ENCODE assay signal across 1 cellular context in the genomic region with DNA sequence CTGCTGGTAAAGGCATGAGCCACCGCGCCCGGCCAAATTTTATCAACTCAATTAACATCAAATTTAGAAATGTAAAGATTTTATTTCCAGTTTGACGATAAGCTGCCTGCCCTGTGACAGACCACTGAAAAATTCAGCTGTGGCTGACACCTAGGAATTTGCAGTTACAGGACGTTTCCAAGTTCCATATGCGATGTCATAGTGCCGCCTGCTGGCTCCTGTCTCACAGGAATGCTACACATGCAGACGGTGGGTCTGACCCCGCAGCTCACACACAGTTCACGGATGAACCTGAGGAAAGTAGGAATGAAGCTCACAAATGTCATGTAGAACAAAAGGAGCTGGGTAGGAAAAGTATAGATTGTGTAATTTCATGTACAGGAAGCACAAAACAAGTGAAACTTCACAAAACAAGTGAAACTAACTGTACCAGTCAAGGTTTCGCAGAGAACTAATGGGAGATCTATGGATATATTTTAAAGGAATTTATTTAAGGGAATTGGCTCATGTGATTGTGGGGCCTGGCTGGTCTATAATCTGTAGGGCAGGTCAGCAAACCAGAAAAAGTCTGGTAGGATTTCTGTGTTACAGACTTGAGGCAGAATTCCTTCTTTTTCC.
TF ChIP-seq lines count a peak whose summit lies in the region.

No MANE protein-coding gene starts in this region.

TF ChIP-seq in GM12878, 131 proteins besides CTCF, POLR2A, EP300 and RAD21 (continues in another document):
- TF ChIP-seq, protein P1, sequence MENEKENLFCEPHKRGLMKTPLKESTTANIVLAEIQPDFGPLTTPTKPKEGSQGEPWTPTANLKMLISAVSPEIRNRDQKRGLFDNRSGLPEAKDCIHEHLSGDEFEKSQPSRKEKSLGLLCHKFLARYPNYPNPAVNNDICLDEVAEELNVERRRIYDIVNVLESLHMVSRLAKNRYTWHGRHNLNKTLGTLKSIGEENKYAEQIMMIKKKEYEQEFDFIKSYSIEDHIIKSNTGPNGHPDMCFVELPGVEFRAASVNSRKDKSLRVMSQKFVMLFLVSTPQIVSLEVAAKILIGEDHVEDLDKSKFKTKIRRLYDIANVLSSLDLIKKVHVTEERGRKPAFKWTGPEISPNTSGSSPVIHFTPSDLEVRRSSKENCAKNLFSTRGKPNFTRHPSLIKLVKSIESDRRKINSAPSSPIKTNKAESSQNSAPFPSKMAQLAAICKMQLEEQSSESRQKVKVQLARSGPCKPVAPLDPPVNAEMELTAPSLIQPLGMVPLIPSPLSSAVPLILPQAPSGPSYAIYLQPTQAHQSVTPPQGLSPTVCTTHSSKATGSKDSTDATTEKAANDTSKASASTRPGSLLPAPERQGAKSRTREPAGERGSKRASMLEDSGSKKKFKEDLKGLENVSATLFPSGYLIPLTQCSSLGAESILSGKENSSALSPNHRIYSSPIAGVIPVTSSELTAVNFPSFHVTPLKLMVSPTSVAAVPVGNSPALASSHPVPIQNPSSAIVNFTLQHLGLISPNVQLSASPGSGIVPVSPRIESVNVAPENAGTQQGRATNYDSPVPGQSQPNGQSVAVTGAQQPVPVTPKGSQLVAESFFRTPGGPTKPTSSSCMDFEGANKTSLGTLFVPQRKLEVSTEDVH (IDR thresholded peaks at IDR 0.05; ENCODE audit: low read depth, partially characterized antibody): no peak
- no peak for TF ChIP-seq FOS (IDR thresholded peaks at IDR 0.05; ENCODE audit: borderline replicate concordance, extremely low read depth, insufficient read length)
- TF ChIP-seq YY1 (IDR thresholded peaks at IDR 0.05; ENCODE audit: low read depth, low read length): peak; percentile 72
- peak; percentile 64; the same call in 1 of the 3 replicates for TF ChIP-seq POU2F2 (IDR thresholded peaks at IDR 0.05; ENCODE audit: borderline replicate concordance, low read depth, low read length)
- TF ChIP-seq SIN3A (IDR thresholded peaks at IDR 0.05; ENCODE audit: low read depth, low read length): no peak
- no peak for TF ChIP-seq TCF12 (IDR thresholded peaks at IDR 0.05; ENCODE audit: low read depth, low read length)
- TF ChIP-seq, protein P2, sequence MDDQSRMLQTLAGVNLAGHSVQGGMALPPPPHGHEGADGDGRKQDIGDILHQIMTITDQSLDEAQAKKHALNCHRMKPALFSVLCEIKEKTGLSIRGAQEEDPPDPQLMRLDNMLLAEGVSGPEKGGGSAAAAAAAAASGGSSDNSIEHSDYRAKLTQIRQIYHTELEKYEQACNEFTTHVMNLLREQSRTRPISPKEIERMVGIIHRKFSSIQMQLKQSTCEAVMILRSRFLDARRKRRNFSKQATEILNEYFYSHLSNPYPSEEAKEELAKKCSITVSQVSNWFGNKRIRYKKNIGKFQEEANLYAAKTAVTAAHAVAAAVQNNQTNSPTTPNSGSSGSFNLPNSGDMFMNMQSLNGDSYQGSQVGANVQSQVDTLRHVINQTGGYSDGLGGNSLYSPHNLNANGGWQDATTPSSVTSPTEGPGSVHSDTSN (IDR thresholded peaks at IDR 0.05; ENCODE audit: insufficient replicate concordance, low read depth, low read length): no peak
- no peak for TF ChIP-seq CHD2 (IDR thresholded peaks at IDR 0.05; ENCODE audit: borderline replicate concordance, low read depth, low read length)
- TF ChIP-seq IRF4 (IDR thresholded peaks at IDR 0.05; ENCODE audit: low read depth, low read length): no peak
- TF ChIP-seq NR2C1 (IDR thresholded peaks at IDR 0.05): no peak
- TF ChIP-seq, protein P3, sequence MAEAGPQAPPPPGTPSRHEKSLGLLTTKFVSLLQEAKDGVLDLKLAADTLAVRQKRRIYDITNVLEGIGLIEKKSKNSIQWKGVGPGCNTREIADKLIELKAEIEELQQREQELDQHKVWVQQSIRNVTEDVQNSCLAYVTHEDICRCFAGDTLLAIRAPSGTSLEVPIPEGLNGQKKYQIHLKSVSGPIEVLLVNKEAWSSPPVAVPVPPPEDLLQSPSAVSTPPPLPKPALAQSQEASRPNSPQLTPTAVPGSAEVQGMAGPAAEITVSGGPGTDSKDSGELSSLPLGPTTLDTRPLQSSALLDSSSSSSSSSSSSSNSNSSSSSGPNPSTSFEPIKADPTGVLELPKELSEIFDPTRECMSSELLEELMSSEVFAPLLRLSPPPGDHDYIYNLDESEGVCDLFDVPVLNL (IDR thresholded peaks at IDR 0.05; ENCODE audit: low read depth, low read length): no peak
- no peak for TF ChIP-seq SUZ12 (IDR thresholded peaks at IDR 0.05; ENCODE audit: unreplicated experiment)
- TF ChIP-seq, protein P4, sequence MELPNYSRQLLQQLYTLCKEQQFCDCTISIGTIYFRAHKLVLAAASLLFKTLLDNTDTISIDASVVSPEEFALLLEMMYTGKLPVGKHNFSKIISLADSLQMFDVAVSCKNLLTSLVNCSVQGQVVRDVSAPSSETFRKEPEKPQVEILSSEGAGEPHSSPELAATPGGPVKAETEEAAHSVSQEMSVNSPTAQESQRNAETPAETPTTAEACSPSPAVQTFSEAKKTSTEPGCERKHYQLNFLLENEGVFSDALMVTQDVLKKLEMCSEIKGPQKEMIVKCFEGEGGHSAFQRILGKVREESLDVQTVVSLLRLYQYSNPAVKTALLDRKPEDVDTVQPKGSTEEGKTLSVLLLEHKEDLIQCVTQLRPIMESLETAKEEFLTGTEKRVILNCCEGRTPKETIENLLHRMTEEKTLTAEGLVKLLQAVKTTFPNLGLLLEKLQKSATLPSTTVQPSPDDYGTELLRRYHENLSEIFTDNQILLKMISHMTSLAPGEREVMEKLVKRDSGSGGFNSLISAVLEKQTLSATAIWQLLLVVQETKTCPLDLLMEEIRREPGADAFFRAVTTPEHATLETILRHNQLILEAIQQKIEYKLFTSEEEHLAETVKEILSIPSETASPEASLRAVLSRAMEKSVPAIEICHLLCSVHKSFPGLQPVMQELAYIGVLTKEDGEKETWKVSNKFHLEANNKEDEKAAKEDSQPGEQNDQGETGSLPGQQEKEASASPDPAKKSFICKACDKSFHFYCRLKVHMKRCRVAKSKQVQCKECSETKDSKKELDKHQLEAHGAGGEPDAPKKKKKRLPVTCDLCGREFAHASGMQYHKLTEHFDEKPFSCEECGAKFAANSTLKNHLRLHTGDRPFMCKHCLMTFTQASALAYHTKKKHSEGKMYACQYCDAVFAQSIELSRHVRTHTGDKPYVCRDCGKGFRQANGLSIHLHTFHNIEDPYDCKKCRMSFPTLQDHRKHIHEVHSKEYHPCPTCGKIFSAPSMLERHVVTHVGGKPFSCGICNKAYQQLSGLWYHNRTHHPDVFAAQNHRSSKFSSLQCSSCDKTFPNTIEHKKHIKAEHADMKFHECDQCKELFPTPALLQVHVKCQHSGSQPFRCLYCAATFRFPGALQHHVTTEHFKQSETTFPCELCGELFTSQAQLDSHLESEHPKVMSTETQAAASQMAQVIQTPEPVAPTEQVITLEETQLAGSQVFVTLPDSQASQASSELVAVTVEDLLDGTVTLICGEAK (IDR thresholded peaks at IDR 0.05; ENCODE audit: borderline replicate concordance): no peak
- no peak for TF ChIP-seq CREM (IDR thresholded peaks at IDR 0.05; ENCODE audit: low read depth)
- no peak for TF ChIP-seq TARDBP (IDR thresholded peaks at IDR 0.05; ENCODE audit: borderline replicate concordance)
- no peak for TF ChIP-seq HDAC2 (IDR thresholded peaks at IDR 0.05)
- TF ChIP-seq, protein P5, sequence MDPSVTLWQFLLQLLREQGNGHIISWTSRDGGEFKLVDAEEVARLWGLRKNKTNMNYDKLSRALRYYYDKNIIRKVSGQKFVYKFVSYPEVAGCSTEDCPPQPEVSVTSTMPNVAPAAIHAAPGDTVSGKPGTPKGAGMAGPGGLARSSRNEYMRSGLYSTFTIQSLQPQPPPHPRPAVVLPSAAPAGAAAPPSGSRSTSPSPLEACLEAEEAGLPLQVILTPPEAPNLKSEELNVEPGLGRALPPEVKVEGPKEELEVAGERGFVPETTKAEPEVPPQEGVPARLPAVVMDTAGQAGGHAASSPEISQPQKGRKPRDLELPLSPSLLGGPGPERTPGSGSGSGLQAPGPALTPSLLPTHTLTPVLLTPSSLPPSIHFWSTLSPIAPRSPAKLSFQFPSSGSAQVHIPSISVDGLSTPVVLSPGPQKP (IDR thresholded peaks at IDR 0.05; ENCODE audit: low read depth, low read length): no peak
- TF ChIP-seq NR2C2 (IDR thresholded peaks at IDR 0.05; ENCODE audit: borderline replicate concordance, control insufficient read depth, insufficient read length, low read depth): no peak
- TF ChIP-seq, protein P6, sequence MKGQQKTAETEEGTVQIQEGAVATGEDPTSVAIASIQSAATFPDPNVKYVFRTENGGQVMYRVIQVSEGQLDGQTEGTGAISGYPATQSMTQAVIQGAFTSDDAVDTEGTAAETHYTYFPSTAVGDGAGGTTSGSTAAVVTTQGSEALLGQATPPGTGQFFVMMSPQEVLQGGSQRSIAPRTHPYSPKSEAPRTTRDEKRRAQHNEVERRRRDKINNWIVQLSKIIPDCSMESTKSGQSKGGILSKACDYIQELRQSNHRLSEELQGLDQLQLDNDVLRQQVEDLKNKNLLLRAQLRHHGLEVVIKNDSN (IDR thresholded peaks at IDR 0.05; ENCODE audit: borderline replicate concordance, extremely low read length, insufficient read depth, low read depth, low read length): no peak
- 0 out of 2 replicates have a peak, but pooled peaks have one; percentile 16 for TF ChIP-seq NR2F1 (conservative IDR thresholded peaks at IDR 0.05)
- no peak for TF ChIP-seq MEF2B (IDR thresholded peaks at IDR 0.05; ENCODE audit: partially characterized antibody, poor library complexity, severe bottlenecking)
- TF ChIP-seq, protein P7, sequence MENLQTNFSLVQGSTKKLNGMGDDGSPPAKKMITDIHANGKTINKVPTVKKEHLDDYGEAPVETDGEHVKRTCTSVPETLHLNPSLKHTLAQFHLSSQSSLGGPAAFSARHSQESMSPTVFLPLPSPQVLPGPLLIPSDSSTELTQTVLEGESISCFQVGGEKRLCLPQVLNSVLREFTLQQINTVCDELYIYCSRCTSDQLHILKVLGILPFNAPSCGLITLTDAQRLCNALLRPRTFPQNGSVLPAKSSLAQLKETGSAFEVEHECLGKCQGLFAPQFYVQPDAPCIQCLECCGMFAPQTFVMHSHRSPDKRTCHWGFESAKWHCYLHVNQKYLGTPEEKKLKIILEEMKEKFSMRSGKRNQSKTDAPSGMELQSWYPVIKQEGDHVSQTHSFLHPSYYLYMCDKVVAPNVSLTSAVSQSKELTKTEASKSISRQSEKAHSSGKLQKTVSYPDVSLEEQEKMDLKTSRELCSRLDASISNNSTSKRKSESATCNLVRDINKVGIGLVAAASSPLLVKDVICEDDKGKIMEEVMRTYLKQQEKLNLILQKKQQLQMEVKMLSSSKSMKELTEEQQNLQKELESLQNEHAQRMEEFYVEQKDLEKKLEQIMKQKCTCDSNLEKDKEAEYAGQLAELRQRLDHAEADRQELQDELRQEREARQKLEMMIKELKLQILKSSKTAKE (IDR thresholded peaks at IDR 0.05; ENCODE audit: low read depth, poor library complexity, severe bottlenecking): no peak
- TF ChIP-seq BRCA1 (IDR thresholded peaks at IDR 0.05; ENCODE audit: low read depth, low read length): no peak
- TF ChIP-seq HDAC6 (IDR thresholded peaks at IDR 0.05; ENCODE audit: unreplicated experiment): no peak
- TF ChIP-seq, protein P8, sequence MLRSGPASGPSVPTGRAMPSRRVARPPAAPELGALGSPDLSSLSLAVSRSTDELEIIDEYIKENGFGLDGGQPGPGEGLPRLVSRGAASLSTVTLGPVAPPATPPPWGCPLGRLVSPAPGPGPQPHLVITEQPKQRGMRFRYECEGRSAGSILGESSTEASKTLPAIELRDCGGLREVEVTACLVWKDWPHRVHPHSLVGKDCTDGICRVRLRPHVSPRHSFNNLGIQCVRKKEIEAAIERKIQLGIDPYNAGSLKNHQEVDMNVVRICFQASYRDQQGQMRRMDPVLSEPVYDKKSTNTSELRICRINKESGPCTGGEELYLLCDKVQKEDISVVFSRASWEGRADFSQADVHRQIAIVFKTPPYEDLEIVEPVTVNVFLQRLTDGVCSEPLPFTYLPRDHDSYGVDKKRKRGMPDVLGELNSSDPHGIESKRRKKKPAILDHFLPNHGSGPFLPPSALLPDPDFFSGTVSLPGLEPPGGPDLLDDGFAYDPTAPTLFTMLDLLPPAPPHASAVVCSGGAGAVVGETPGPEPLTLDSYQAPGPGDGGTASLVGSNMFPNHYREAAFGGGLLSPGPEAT (IDR thresholded peaks at IDR 0.05; ENCODE audit: low read depth): no peak
- no peak for TF ChIP-seq ZBED1 (IDR thresholded peaks at IDR 0.05; ENCODE audit: borderline replicate concordance)
- no peak for TF ChIP-seq KDM1A (IDR thresholded peaks at IDR 0.05; ENCODE audit: borderline replicate concordance)
- peak; percentile 99 for TF ChIP-seq SMC3 (IDR thresholded peaks at IDR 0.05; ENCODE audit: borderline replicate concordance, low read length)
- TF ChIP-seq, protein P9, sequence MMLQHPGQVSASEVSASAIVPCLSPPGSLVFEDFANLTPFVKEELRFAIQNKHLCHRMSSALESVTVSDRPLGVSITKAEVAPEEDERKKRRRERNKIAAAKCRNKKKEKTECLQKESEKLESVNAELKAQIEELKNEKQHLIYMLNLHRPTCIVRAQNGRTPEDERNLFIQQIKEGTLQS (IDR thresholded peaks at IDR 0.05; ENCODE audit: borderline replicate concordance, extremely low read depth, low read depth, low read length): no peak
- no peak for TF ChIP-seq GATAD2B (conservative IDR thresholded peaks at IDR 0.05; ENCODE audit: low read depth)
- TF ChIP-seq, protein P10, sequence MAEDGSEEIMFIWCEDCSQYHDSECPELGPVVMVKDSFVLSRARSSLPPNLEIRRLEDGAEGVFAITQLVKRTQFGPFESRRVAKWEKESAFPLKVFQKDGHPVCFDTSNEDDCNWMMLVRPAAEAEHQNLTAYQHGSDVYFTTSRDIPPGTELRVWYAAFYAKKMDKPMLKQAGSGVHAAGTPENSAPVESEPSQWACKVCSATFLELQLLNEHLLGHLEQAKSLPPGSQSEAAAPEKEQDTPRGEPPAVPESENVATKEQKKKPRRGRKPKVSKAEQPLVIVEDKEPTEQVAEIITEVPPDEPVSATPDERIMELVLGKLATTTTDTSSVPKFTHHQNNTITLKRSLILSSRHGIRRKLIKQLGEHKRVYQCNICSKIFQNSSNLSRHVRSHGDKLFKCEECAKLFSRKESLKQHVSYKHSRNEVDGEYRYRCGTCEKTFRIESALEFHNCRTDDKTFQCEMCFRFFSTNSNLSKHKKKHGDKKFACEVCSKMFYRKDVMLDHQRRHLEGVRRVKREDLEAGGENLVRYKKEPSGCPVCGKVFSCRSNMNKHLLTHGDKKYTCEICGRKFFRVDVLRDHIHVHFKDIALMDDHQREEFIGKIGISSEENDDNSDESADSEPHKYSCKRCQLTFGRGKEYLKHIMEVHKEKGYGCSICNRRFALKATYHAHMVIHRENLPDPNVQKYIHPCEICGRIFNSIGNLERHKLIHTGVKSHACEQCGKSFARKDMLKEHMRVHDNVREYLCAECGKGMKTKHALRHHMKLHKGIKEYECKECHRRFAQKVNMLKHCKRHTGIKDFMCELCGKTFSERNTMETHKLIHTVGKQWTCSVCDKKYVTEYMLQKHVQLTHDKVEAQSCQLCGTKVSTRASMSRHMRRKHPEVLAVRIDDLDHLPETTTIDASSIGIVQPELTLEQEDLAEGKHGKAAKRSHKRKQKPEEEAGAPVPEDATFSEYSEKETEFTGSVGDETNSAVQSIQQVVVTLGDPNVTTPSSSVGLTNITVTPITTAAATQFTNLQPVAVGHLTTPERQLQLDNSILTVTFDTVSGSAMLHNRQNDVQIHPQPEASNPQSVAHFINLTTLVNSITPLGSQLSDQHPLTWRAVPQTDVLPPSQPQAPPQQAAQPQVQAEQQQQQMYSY (CRISPR knock-in tag; IDR thresholded peaks at IDR 0.05): no peak
- TF ChIP-seq, protein P11, sequence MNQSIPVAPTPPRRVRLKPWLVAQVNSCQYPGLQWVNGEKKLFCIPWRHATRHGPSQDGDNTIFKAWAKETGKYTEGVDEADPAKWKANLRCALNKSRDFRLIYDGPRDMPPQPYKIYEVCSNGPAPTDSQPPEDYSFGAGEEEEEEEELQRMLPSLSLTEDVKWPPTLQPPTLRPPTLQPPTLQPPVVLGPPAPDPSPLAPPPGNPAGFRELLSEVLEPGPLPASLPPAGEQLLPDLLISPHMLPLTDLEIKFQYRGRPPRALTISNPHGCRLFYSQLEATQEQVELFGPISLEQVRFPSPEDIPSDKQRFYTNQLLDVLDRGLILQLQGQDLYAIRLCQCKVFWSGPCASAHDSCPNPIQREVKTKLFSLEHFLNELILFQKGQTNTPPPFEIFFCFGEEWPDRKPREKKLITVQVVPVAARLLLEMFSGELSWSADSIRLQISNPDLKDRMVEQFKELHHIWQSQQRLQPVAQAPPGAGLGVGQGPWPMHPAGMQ (IDR thresholded peaks at IDR 0.05; ENCODE audit: borderline replicate concordance): no peak
